In genomic region chr1:3153197-3153596, GRCh38 we compare ENCODE assay signal across 19 cellular contexts.
DNase-seq lines count a peak whose midpoint lies in the region; ATAC-seq and TF ChIP-seq lines count a peak whose summit lies in the region.
"Had no signal": no experiment of that assay in that cellular context is flagged by ENCODE, and none has a peak within 500 bp of the region (broad histone marks: within the 10 kb centered on the region; RNA-seq: fewer than 3 reads in every experiment).

No MANE protein-coding gene starts in this region.

- no peak overlapping the region for H2BK5ac ChIP-seq in trophoblast cell (ENCODE audit: low read depth, low read length, poor library complexity)

- H3K18ac ChIP-seq in trophoblast cell (ENCODE audit: low read length) = no peak overlapping the region

- H2AK5ac ChIP-seq in trophoblast cell (ENCODE audit: low read length) = no peak overlapping the region

- no peak overlapping the region for H3K4me3 Mint-ChIP-seq in natural killer cell treated with Interleukin-12 subunit alpha and Interleukin-12 subunit beta and Interleukin-15 and Interleukin-18, amount 100 ng/mL, for 72 hours
- no peak overlapping the region for H3K4me3 Mint-ChIP-seq in natural killer cell
- peak overlapping the region in 2 of 5 experiments; percentile 57 to 60 for H3K4me3 Mint-ChIP-seq in brain
- no peak overlapping the region for H3K4me3 Mint-ChIP-seq in CD8-positive, alpha-beta memory T cell
- H3K4me3 Mint-ChIP-seq: B cell; CD4-positive, alpha-beta T cell had no signal

- no peak overlapping the region for H3K23ac ChIP-seq in trophoblast cell (ENCODE audit: low read length)

- intact Hi-C loops in natural killer cell (cut with micrococcal nuclease) (no loop called here), aorta (cut with DNase I) (no loop called here), left colon (cut with DNase I, micrococcal nuclease) (no loop called here)

- no peak overlapping the region for H2AFZ ChIP-seq in trophoblast cell (ENCODE audit: insufficient read depth, low read length, poor library complexity)

- no peaks in the 10 kb centered on the region for H3K79me1 ChIP-seq in trophoblast cell (ENCODE audit: low read length)

- H3K9me3 Mint-ChIP-seq in natural killer cell treated with Interleukin-12 subunit alpha and Interleukin-12 subunit beta and Interleukin-15 and Interleukin-18, amount 100 ng/mL, for 72 hours = no peaks in the 10 kb centered on the region
- H3K9me3 Mint-ChIP-seq in natural killer cell = no peaks in the 10 kb centered on the region
- peaks cover 0 to 5% (median 0%) of the 10 kb centered on the region in 5 experiments for H3K9me3 Mint-ChIP-seq in brain
- no peaks in the 10 kb centered on the region for H3K9me3 Mint-ChIP-seq in CD8-positive, alpha-beta memory T cell
- H3K9me3 Mint-ChIP-seq: CD4-positive, alpha-beta T cell had no signal

- no peak overlapping the region for H3K14ac ChIP-seq in trophoblast cell (ENCODE audit: low read length)

- peaks cover 10 to 13% of the 10 kb centered on the region in 2 donors for H3K27me3 Mint-ChIP-seq in natural killer cell treated with Interleukin-12 subunit alpha and Interleukin-12 subunit beta and Interleukin-15 and Interleukin-18, amount 100 ng/mL, for 72 hours
- H3K27me3 Mint-ChIP-seq in natural killer cell (ENCODE audit: low read depth in 2 of 2) (peaks cover 17 to 21% of the 10 kb centered on the region in 2 donors), brain (peaks cover 4% of the 10 kb centered on the region)
- peaks cover 12 to 16% of the 10 kb centered on the region in 2 donors for H3K27me3 Mint-ChIP-seq in CD8-positive, alpha-beta memory T cell

- H3K4me3 ChIP-seq in trophoblast cell (ENCODE audit: low read depth, low read length) = no peak overlapping the region
- H3K4me3 ChIP-seq in aorta (ENCODE audit: low read length in 2 of 2) = no peak overlapping the region
- H3K4me3 ChIP-seq in CD8-positive, alpha-beta memory T cell (ENCODE audit: low read length) = no peak overlapping the region
- H3K4me3 ChIP-seq: HAP-1, K562 had no signal

- H2BK120ac ChIP-seq in trophoblast cell (ENCODE audit: insufficient read depth, low read length, poor library complexity) = no peak overlapping the region

- no peak overlapping the region for H3K4me2 ChIP-seq in trophoblast cell (ENCODE audit: low read length)

- TF ChIP-seq CTCF in natural killer cell (IDR thresholded peaks at IDR 0.05) (no peak), brain (conservative IDR thresholded peaks at IDR 0.05) (no peak)

- H3K27ac ChIP-seq in trophoblast cell (ENCODE audit: low read depth, low read length) (no peak overlapping the region), aorta (ENCODE audit: low read depth in 1 of 2, low read length in 2 of 2) (no peak overlapping the region)
- no peak overlapping the region for H3K27ac ChIP-seq in CD8-positive, alpha-beta memory T cell (ENCODE audit: low read depth, low read length)
- H3K27ac ChIP-seq: C4-2B, HL-60 had no signal

- no peak for DNase-seq in natural killer cell treated with Interleukin-12 subunit alpha and Interleukin-12 subunit beta and Interleukin-15 and Interleukin-18, amount 100 ng/mL, for 72 hours (ENCODE audit: low spot score)
- DNase-seq in natural killer cell (no peak), trophoblast cell (no peak), aorta (no peak), left colon (no peak), NCI-H510A treated with DMSO at 0.1 percent for 48 hours (lab: John Stamatoyannopoulos, UW) (no peak)
- DNase-seq in CD8-positive, alpha-beta memory T cell = no peak
- DNase-seq: CD4-positive, alpha-beta T cell; DMS153; DMS79; GDM1; GOT3; IMR-90 had no signal

- no peaks in the 10 kb centered on the region for H3K36me3 ChIP-seq in trophoblast cell (ENCODE audit: control insufficient read depth in 1 of 2, insufficient read depth in 2 of 2, low read length in 2 of 2)
- no peaks in the 10 kb centered on the region for H3K36me3 ChIP-seq in aorta (ENCODE audit: control insufficient read depth in 1 of 2, insufficient read depth in 2 of 2, low read length in 1 of 2)
- H3K36me3 ChIP-seq in CD8-positive, alpha-beta memory T cell (ENCODE audit: insufficient read depth, low read length) = no peaks in the 10 kb centered on the region
- H3K36me3 ChIP-seq: HAP-1 had no signal

- no peaks in the 10 kb centered on the region for H3K36me3 Mint-ChIP-seq in natural killer cell treated with Interleukin-12 subunit alpha and Interleukin-12 subunit beta and Interleukin-15 and Interleukin-18, amount 100 ng/mL, for 72 hours
- H3K36me3 Mint-ChIP-seq in natural killer cell = no peaks in the 10 kb centered on the region
- H3K36me3 Mint-ChIP-seq in brain = no peaks in the 10 kb centered on the region
- no peaks in the 10 kb centered on the region for H3K36me3 Mint-ChIP-seq in CD8-positive, alpha-beta memory T cell

- H4K12ac ChIP-seq in trophoblast cell (ENCODE audit: low read depth, low read length) = no peak overlapping the region

- H3K9ac ChIP-seq in trophoblast cell (ENCODE audit: low read length) = peak overlapping the region; percentile 31

- H3K4me1 Mint-ChIP-seq in natural killer cell treated with Interleukin-12 subunit alpha and Interleukin-12 subunit beta and Interleukin-15 and Interleukin-18, amount 100 ng/mL, for 72 hours (ENCODE audit: low read depth in 2 of 2) = no peaks in the 10 kb centered on the region
- H3K4me1 Mint-ChIP-seq in natural killer cell = no peaks in the 10 kb centered on the region
- peaks cover 70% of the 10 kb centered on the region for H3K4me1 Mint-ChIP-seq in brain
- H3K4me1 Mint-ChIP-seq in CD8-positive, alpha-beta memory T cell = no peaks in the 10 kb centered on the region
- H3K4me1 Mint-ChIP-seq: B cell had no signal

- ATAC-seq in natural killer cell treated with Interleukin-12 subunit alpha and Interleukin-12 subunit beta and Interleukin-15 and Interleukin-18, amount 100 ng/mL, for 72 hours = peak; percentile 4 to 7
- ATAC-seq in natural killer cell (no peak), aorta (ENCODE audit: low FRiP score) (peak; percentile 6), left colon (no peak)
- ATAC-seq: K562 had no signal

- CTCF ChIA-PET in CD8-positive, alpha-beta memory T cell (lab: Charles Lee) = no interaction called here

- H3K27me3 ChIP-seq in trophoblast cell (ENCODE audit: insufficient read depth, low read length) (no peaks in the 10 kb centered on the region), aorta (ENCODE audit: control insufficient read depth in 1 of 2, insufficient read depth in 2 of 2, low read length in 1 of 2) (no peaks in the 10 kb centered on the region)
- H3K27me3 ChIP-seq in CD8-positive, alpha-beta memory T cell (ENCODE audit: insufficient read depth, low read length, poor library complexity, severe bottlenecking) = peaks cover 10% of the 10 kb centered on the region

- H4K8ac ChIP-seq in trophoblast cell (ENCODE audit: low read depth, low read length) = no peak overlapping the region

- H3K4ac ChIP-seq in trophoblast cell (ENCODE audit: low read depth, low read length) = no peak overlapping the region

- H2BK12ac ChIP-seq in trophoblast cell (ENCODE audit: low read length) = no peak overlapping the region

- no peak overlapping the region for H4K91ac ChIP-seq in trophoblast cell (ENCODE audit: low read depth, low read length)

- POLR2A ChIA-PET in CD8-positive, alpha-beta memory T cell (lab: Charles Lee) = no interaction called here

- no peaks in the 10 kb centered on the region for H3K4me1 ChIP-seq in trophoblast cell (ENCODE audit: control insufficient read depth in 1 of 2, insufficient read depth in 2 of 2, low read length in 2 of 2)
- H3K4me1 ChIP-seq in aorta (ENCODE audit: control insufficient read depth in 1 of 2, insufficient read depth in 2 of 2, low read length in 2 of 2) = no peaks in the 10 kb centered on the region
- no peaks in the 10 kb centered on the region for H3K4me1 ChIP-seq in CD8-positive, alpha-beta memory T cell (ENCODE audit: insufficient read depth, low read length)
- H3K4me1 ChIP-seq: HAP-1 had no signal

- H3K9me3 ChIP-seq in trophoblast cell (ENCODE audit: insufficient read depth, low read depth, low read length) (peaks cover 2% of the 10 kb centered on the region), aorta (ENCODE audit: control insufficient read depth, low read length) (no peaks in the 10 kb centered on the region)
- no peaks in the 10 kb centered on the region for H3K9me3 ChIP-seq in CD8-positive, alpha-beta memory T cell (ENCODE audit: low read length)
- H3K9me3 ChIP-seq: HAP-1 had no signal

- no CpG with 5 or more reads among the region's 13 CpGs for WGBS in trophoblast cell (ENCODE audit: extremely low coverage, insufficient coverage, insufficient read length)
- WGBS in aorta, 2 donors = 92 to 93% methylated on average over 13 of the region's 13 CpGs

- H3K27ac Mint-ChIP-seq in natural killer cell treated with Interleukin-12 subunit alpha and Interleukin-12 subunit beta and Interleukin-15 and Interleukin-18, amount 100 ng/mL, for 72 hours = no peak overlapping the region
- no peak overlapping the region for H3K27ac Mint-ChIP-seq in natural killer cell
- H3K27ac Mint-ChIP-seq in brain = peak overlapping the region in 4 of 5 experiments; percentile 47 to 90 (median 88)
- H3K27ac Mint-ChIP-seq in CD8-positive, alpha-beta memory T cell = no peak overlapping the region
- H3K27ac Mint-ChIP-seq: B cell; CD4-positive, alpha-beta T cell had no signal

- no peaks in the 10 kb centered on the region for H3K79me2 ChIP-seq in trophoblast cell (ENCODE audit: control insufficient read depth, insufficient read depth, low read length, poor library complexity)

Comparison
In these comparisons a context has a peak if more than half of its experiments do, and no peak if none do; other contexts are left out.
1. ATAC-seq: peak in natural killer cell treated with Interleukin-12 subunit alpha and Interleukin-12 subunit beta and Interleukin-15 and Interleukin-18, amount 100 ng/mL, for 72 hours (2 of 2) and aorta (single experiment); none in natural killer cell (0 of 3) and left colon (single experiment).
2. H3K27ac Mint-ChIP-seq: peak in brain (4 of 5); none in natural killer cell treated with Interleukin-12 subunit alpha and Interleukin-12 subunit beta and Interleukin-15 and Interleukin-18, amount 100 ng/mL, for 72 hours (0 of 2), natural killer cell (0 of 2) and CD8-positive, alpha-beta memory T cell (0 of 8).